ENCODE assay signal across 15 cellular contexts in the genomic region with DNA sequence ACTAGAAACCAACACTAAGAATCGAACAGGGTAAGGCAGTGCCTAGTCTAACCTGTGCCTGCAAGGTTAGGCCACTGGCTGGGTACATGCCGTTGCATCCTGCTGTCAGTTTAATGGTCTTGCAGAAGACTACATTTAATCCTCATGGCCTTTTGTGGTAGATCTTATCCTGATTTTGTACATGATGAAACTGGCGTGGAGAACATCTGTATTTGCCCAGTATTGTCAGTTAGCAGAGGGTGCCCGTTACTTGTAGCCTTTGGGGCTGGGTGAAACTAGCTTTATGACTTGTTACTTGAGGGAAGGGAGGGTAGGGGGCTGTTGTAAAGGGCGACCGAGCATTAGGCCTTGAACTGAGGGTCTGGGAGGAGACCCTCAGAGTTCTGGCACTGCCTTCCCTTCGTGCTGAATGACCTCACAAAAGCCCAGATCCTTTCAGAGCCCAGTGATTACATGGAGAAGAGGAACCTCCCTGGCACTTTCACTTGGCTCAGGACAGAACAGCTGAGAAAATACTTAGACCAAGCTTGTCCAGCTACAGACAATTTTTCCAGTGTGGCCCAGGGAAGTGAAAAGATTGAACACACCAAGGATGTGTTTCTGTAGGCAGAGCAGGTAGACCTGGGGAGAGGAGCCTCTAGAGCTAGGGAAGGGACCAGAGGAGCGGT. TPM values are rescaled to one million over a fixed set of nuclear protein-coding genes. Genes with fewer than 3 reads are reported as not detected.
A peak's percentile ranks its signal among the peaks of the same experiment; 100 is the strongest.
DNase-seq lines count a peak whose midpoint lies in the region; ATAC-seq and TF ChIP-seq lines count a peak whose summit lies in the region.
"Had no signal": no experiment of that assay in that cellular context is flagged by ENCODE, and none has a peak within 500 bp of the region (broad histone marks: within the 10 kb centered on the region; RNA-seq: fewer than 3 reads in every experiment).

No MANE protein-coding gene starts in this region.

- H3K9me3 Mint-ChIP-seq in CD8-positive, alpha-beta memory T cell, result no peaks in the 10 kb centered on the region
- H3K9me3 Mint-ChIP-seq in immature natural killer cell, result no peaks in the 10 kb centered on the region
- H3K9me3 Mint-ChIP-seq: T-helper 2 cell treated with Interferon-gamma antibody and Interleukin-4, amounts not matched to agents 5 μg/mL and 100 μg/mL, for 36 hours had no signal

- POLR2A ChIA-PET in CD8-positive, alpha-beta memory T cell (lab: Charles Lee), result no interaction called here

- no peak overlapping the region for H3K4me3 ChIP-seq in CD8-positive, alpha-beta memory T cell (ENCODE audit: low read length)
- no peak overlapping the region for H3K4me3 ChIP-seq in HL-60 (replicated peaks; ENCODE audit: insufficient read depth, low read length)
- H3K4me3 ChIP-seq: adrenal gland, thoracic aorta had no signal

- peaks cover 23% of the 10 kb centered on the region for H3K36me3 ChIP-seq in CD8-positive, alpha-beta memory T cell (ENCODE audit: insufficient read depth, low read length)

- CTCF ChIA-PET in CD8-positive, alpha-beta memory T cell (lab: Charles Lee), result interaction anchor here (1.7 to 2.4 kb wide), 2 partner anchors 25 to 37 kb away, joined by 6 to 9 read pairs; no protein-coding TSS in a partner anchor

- no peak overlapping the region for H3K27ac ChIP-seq in CD8-positive, alpha-beta memory T cell (ENCODE audit: low read depth, low read length)
- peak overlapping the region; percentile 72 for H3K27ac ChIP-seq in HL-60 (replicated peaks)
- H3K27ac ChIP-seq: adrenal gland, KMS-11, thoracic aorta had no signal

- no peak for DNase-seq in CD8-positive, alpha-beta memory T cell
- DNase-seq in HL-60 (ENCODE audit: low read depth in 1 of 2, low spot score in 1 of 2) (peak in 1 of 2 experiments; percentile 81), immature natural killer cell (no peak), G401 (ENCODE audit: low spot score) (no peak), NCI-H1417 treated with DMSO at 0.1 percent for 48 hours (lab: John Stamatoyannopoulos, UW) (no peak), HuH-7 (ENCODE audit: low spot score) (no peak)
- DNase-seq: adrenal gland, COR-L47, cortex of kidney had no signal

- in situ Hi-C loops in G401 (cut with HindIII; ENCODE audit: low sequenced_read_pairs), result no loop called here

- no peaks in the 10 kb centered on the region for H3K27me3 ChIP-seq in CD8-positive, alpha-beta memory T cell (ENCODE audit: insufficient read depth, low read length, poor library complexity, severe bottlenecking)
- H3K27me3 ChIP-seq in HL-60 (ENCODE audit: insufficient read depth, poor library complexity, severe bottlenecking), result no peaks in the 10 kb centered on the region
- H3K27me3 ChIP-seq: adrenal gland had no signal

- H3K36me3 Mint-ChIP-seq in CD8-positive, alpha-beta memory T cell, result peaks cover 12 to 54% (median 29%) of the 10 kb centered on the region in 3 donors
- H3K36me3 Mint-ChIP-seq in immature natural killer cell, result peaks cover 12 to 38% (median 23%) of the 10 kb centered on the region in 3 donors

- no peak for TF ChIP-seq CTCF in HL-60 (IDR thresholded peaks at IDR 0.05; ENCODE audit: insufficient read depth, low read length)

- peak overlapping the region in 7 of 8 donors; percentile 5 to 81 (median 30) for H3K27ac Mint-ChIP-seq in CD8-positive, alpha-beta memory T cell
- peak overlapping the region; percentile 32 to 87 (median 84) for H3K27ac Mint-ChIP-seq in immature natural killer cell

- peaks cover 0 to 4% of the 10 kb centered on the region in 2 donors for H3K27me3 Mint-ChIP-seq in CD8-positive, alpha-beta memory T cell
- peaks cover 0 to 4% (median 2%) of the 10 kb centered on the region in 3 donors for H3K27me3 Mint-ChIP-seq in immature natural killer cell (ENCODE audit: low read depth in 3 of 3)

- ATAC-seq in SK-N-SH treated with all-trans-retinoic acid at 6 μM for 48 hours (peak; percentile 11), HG03159 (IDR thresholded peaks at IDR 0.05; ENCODE audit: unreplicated experiment) (no peak)

- H3K9me3 ChIP-seq in CD8-positive, alpha-beta memory T cell (ENCODE audit: low read length), result no peaks in the 10 kb centered on the region
- H3K9me3 ChIP-seq: adrenal gland, thoracic aorta had no signal

- H3K4me3 Mint-ChIP-seq in CD8-positive, alpha-beta memory T cell, result no peak overlapping the region
- H3K4me3 Mint-ChIP-seq in immature natural killer cell, result no peak overlapping the region
- H3K4me3 Mint-ChIP-seq: T-helper 2 cell treated with Interferon-gamma antibody and Interleukin-4, amounts not matched to agents 5 μg/mL and 100 μg/mL, for 36 hours had no signal

- peaks cover 9% of the 10 kb centered on the region for H3K4me1 ChIP-seq in CD8-positive, alpha-beta memory T cell (ENCODE audit: insufficient read depth, low read length)
- H3K4me1 ChIP-seq: adrenal gland had no signal

- peaks cover 25 to 47% (median 39%) of the 10 kb centered on the region in 3 donors for H3K4me1 Mint-ChIP-seq in CD8-positive, alpha-beta memory T cell
- H3K4me1 Mint-ChIP-seq in immature natural killer cell, result peaks cover 48 to 60% of the 10 kb centered on the region in 2 donors

TF ChIP-seq in SK-N-SH treated with all-trans-retinoic acid at 6 μM for 48 hours, 23 proteins besides CTCF, POLR2A, EP300 and RAD21:
- TF ChIP-seq, protein P1, sequence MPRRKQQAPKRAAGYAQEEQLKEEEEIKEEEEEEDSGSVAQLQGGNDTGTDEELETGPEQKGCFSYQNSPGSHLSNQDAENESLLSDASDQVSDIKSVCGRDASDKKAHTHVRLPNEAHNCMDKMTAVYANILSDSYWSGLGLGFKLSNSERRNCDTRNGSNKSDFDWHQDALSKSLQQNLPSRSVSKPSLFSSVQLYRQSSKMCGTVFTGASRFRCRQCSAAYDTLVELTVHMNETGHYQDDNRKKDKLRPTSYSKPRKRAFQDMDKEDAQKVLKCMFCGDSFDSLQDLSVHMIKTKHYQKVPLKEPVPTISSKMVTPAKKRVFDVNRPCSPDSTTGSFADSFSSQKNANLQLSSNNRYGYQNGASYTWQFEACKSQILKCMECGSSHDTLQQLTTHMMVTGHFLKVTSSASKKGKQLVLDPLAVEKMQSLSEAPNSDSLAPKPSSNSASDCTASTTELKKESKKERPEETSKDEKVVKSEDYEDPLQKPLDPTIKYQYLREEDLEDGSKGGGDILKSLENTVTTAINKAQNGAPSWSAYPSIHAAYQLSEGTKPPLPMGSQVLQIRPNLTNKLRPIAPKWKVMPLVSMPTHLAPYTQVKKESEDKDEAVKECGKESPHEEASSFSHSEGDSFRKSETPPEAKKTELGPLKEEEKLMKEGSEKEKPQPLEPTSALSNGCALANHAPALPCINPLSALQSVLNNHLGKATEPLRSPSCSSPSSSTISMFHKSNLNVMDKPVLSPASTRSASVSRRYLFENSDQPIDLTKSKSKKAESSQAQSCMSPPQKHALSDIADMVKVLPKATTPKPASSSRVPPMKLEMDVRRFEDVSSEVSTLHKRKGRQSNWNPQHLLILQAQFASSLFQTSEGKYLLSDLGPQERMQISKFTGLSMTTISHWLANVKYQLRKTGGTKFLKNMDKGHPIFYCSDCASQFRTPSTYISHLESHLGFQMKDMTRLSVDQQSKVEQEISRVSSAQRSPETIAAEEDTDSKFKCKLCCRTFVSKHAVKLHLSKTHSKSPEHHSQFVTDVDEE (CRISPR knock-in tag; IDR thresholded peaks at IDR 0.05), result no peak
- TF ChIP-seq PPARA (CRISPR knock-in tag; IDR thresholded peaks at IDR 0.05; ENCODE audit: borderline replicate concordance), result no peak

RNA-seq across cellular contexts. Expression of a gene that starts 19.5 kb away (rescaled TPM):
- 100 to 1,000 TPM; 102 to 105 TPM for total RNA-seq in CD8-positive, alpha-beta memory T cell
- 68.0 TPM for polyA plus RNA-seq in CD8-positive, alpha-beta memory T cell
- 10 to 100 TPM; 34.4 to 77.5 (median 73.1) TPM for polyA plus RNA-seq in immature natural killer cell
- total RNA-seq in G401 (2014; rRNA removed; shearing (Covaris generic)), result 81.9 and 125 TPM in 2 replicates

RNA-seq across cellular contexts. Expression of a gene that starts 55.6 kb away (rescaled TPM):
- not detected for total RNA-seq in CD8-positive, alpha-beta memory T cell
- not detected for polyA plus RNA-seq in CD8-positive, alpha-beta memory T cell
- polyA plus RNA-seq in immature natural killer cell, result under 1 TPM in 1 of 3 donors, not detected in 2; 0.24 TPM
- not detected in 2 replicates for total RNA-seq in G401 (2014; rRNA removed; shearing (Covaris generic))
- total RNA-seq: osteoblast, thoracic aorta had no signal
